Comparison of ENCODE assay signal across 13 cellular contexts in the genomic region with DNA sequence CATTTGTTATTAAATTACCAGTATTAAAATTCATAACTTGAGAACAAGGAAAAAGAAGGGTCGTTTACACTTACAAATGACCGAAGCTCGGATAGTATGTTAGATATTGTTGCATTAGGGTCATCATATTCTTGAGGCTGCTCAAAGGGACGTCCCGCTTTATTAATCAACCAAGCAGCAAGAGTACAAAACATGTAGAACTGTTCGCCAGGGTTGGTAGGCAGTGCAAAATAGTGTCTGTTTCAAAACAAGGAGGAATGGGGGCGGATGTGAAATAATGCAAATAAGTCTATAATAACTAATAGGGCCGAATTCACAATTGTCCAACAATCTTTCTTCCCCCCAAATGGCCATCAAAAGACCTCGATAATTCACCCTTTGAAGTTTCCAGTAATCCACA. TPM values are rescaled to one million over a fixed set of nuclear protein-coding genes. Genes with fewer than 3 reads are reported as not detected.
DNase-seq lines count a peak whose midpoint lies in the region; ATAC-seq, FAIRE-seq and TF ChIP-seq lines count a peak whose summit lies in the region.
"Had no signal": no experiment of that assay in that cellular context is flagged by ENCODE, and none has a peak within 500 bp of the region (broad histone marks: within the 10 kb centered on the region; RNA-seq: fewer than 3 reads in every experiment).

No MANE protein-coding gene starts in this region.

- no peak for TF ChIP-seq CTCF in fibroblast of lung (conservative IDR thresholded peaks at IDR 0.05 in 1 of 2, IDR thresholded peaks at IDR 0.05 in 1 of 2; ENCODE audit: low read depth in 1 of 2, low read length in 2 of 2)

- no peaks in the 10 kb centered on the region for H3K9me3 ChIP-seq in fibroblast of lung (ENCODE audit: control insufficient read depth, insufficient read depth, low read depth, low read length)
- H3K9me3 ChIP-seq: BE2C, SJCRH30 had no signal

- peaks cover 26 to 75% (median 64%) of the 10 kb centered on the region in 4 donors for H3K4me1 Mint-ChIP-seq in naive thymus-derived CD8-positive, alpha-beta T cell

- no peaks in the 10 kb centered on the region for H4K20me1 ChIP-seq in fibroblast of lung (ENCODE audit: control insufficient read depth, extremely low read depth, insufficient read depth, low read length)

- peaks cover 0 to 10% (median 9%) of the 10 kb centered on the region in 3 donors for H3K36me3 Mint-ChIP-seq in naive thymus-derived CD8-positive, alpha-beta T cell

- no peak overlapping the region for H2AFZ ChIP-seq in fibroblast of lung (ENCODE audit: low read length)

- H3K9ac ChIP-seq in fibroblast of lung (ENCODE audit: insufficient read depth, low read length): no peak overlapping the region

- H3K4me1 ChIP-seq in fibroblast of lung (ENCODE audit: control insufficient read depth, extremely low read depth, insufficient read depth, low read length): peaks cover 14% of the 10 kb centered on the region

- peak overlapping the region; percentile 68 for H3K4me2 ChIP-seq in fibroblast of lung (ENCODE audit: extremely low read depth, insufficient read depth, low read length)

- FAIRE-seq in GM19239 (lab: Jason Lieb, UNC): peak; percentile 90

- POLR2A ChIA-PET in naive thymus-derived CD8-positive, alpha-beta T cell (lab: Charles Lee): no interaction called here

- no peaks in the 10 kb centered on the region for H3K36me3 ChIP-seq in fibroblast of lung (ENCODE audit: control insufficient read depth, insufficient read depth, low read length)
- H3K36me3 ChIP-seq: BE2C, SJCRH30 had no signal

- peaks cover 25% of the 10 kb centered on the region for H3K79me2 ChIP-seq in fibroblast of lung (ENCODE audit: control insufficient read depth, insufficient read depth, low read length)

- peak overlapping the region in 1 of 4 experiments; percentile 12 for H3K4me3 ChIP-seq in fibroblast of lung (replicated peaks in 1 of 4; ENCODE audit: control extremely low read depth in 1 of 4, insufficient read depth in 1 of 4, low read depth in 3 of 4, low read length in 4 of 4)
- H3K4me3 ChIP-seq: SJCRH30 had no signal

- no peak overlapping the region for H3K27ac ChIP-seq in fibroblast of lung (ENCODE audit: insufficient read depth, low read length)
- H3K27ac ChIP-seq: SJCRH30 had no signal

- no peaks in the 10 kb centered on the region for H3K27me3 ChIP-seq in fibroblast of lung (ENCODE audit: control insufficient read depth, insufficient read depth, low read length)
- H3K27me3 ChIP-seq: BE2C, SJCRH30 had no signal

- peak; percentile 13 for DNase-seq in COR-L47 (lab: John Stamatoyannopoulos, UW)
- DNase-seq in GM19239 (ENCODE audit: insufficient read length, low spot score): no peak
- peak; percentile 54 for DNase-seq in NCI-H1417 treated with DMSO at 0.1 percent for 48 hours (lab: John Stamatoyannopoulos, UW)
- no peak for DNase-seq in fibroblast of lung (ENCODE audit: low read depth in 2 of 2)
- DNase-seq in amniotic stem cell (lab: John Stamatoyannopoulos, UW): no peak
- DNase-seq in naive thymus-derived CD8-positive, alpha-beta T cell: no peak
- no peak for DNase-seq in DMS114 treated with DMSO at 0.1 percent for 48 hours (lab: John Stamatoyannopoulos, UW; ENCODE audit: unreplicated experiment)
- DNase-seq in putamen (ENCODE audit: low spot score): no peak
- DNase-seq: activated effector memory CD4-positive, alpha-beta T cell treated with anti-CD3 and anti-CD28 coated beads, Interleukin-2, amount 50 U/mL, for 16 hours; BE2C; NCI-H1092; NCI-H510A; SJCRH30 had no signal

- peak overlapping the region in 5 of 10 donors; percentile 8 to 99 (median 70) for H3K27ac Mint-ChIP-seq in naive thymus-derived CD8-positive, alpha-beta T cell

- peaks cover 0 to 4% (median 0%) of the 10 kb centered on the region in 9 donors for H3K9me3 Mint-ChIP-seq in naive thymus-derived CD8-positive, alpha-beta T cell

- ATAC-seq in naive thymus-derived CD8-positive, alpha-beta T cell: no peak

- H3K4me3 Mint-ChIP-seq in naive thymus-derived CD8-positive, alpha-beta T cell: peak overlapping the region in 2 of 10 donors; percentile 58 to 99

- no peaks in the 10 kb centered on the region for H3K27me3 Mint-ChIP-seq in naive thymus-derived CD8-positive, alpha-beta T cell

RNA-seq across cellular contexts. Expression of a gene that starts 2.9 kb away (rescaled TPM):
- 60.3 and 66.0 TPM in 2 replicates for total RNA-seq in fibroblast of lung
- polyA plus RNA-seq in fibroblast of lung: 55.5 and 57.7 TPM in 2 replicates
- polyA plus RNA-seq in fibroblast of lung (2012): 42.4 and 49.0 TPM in 2 replicates
- polyA minus RNA-seq in fibroblast of lung (ENCODE audit: low replicate concordance): 16.3 and 19.1 TPM in 2 replicates
- total RNA-seq in naive thymus-derived CD8-positive, alpha-beta T cell: 10 to 100 TPM; 21.5 to 25.2 TPM
- 10 to 100 TPM; 19.0 to 35.6 (median 27.0) TPM for polyA plus RNA-seq in naive thymus-derived CD8-positive, alpha-beta T cell

Comparison
In these comparisons a context has a peak if more than half of its experiments do, and no peak if none do; other contexts are left out.
1. DNase-seq: peak in COR-L47 (single experiment) and NCI-H1417 treated with DMSO at 0.1 percent for 48 hours (single experiment); none in GM19239 (single experiment), fibroblast of lung (0 of 2), amniotic stem cell (single experiment), naive thymus-derived CD8-positive, alpha-beta T cell (0 of 10), DMS114 treated with DMSO at 0.1 percent for 48 hours (single experiment) and putamen (single experiment).